Comparison of ENCODE assay signal across 3 cellular contexts in genomic region chr20:32904678-32905077, GRCh38. TPM values are rescaled to one million over a fixed set of nuclear protein-coding genes. Genes with fewer than 3 reads are reported as not detected.
"Had no signal": no experiment of that assay in that cellular context is flagged by ENCODE, and none has a peak within 500 bp of the region (broad histone marks: within the 10 kb centered on the region; RNA-seq: fewer than 3 reads in every experiment).

No MANE protein-coding gene starts in this region.

RNA-seq across cellular contexts. Expression of gene EFCAB8, which starts 46.0 kb away (rescaled TPM):
- total RNA-seq: HT1080, IMR-90 had no signal
- polyA plus RNA-seq: IgD-negative memory B cell, IMR-90 had no signal
